In the genomic region with DNA sequence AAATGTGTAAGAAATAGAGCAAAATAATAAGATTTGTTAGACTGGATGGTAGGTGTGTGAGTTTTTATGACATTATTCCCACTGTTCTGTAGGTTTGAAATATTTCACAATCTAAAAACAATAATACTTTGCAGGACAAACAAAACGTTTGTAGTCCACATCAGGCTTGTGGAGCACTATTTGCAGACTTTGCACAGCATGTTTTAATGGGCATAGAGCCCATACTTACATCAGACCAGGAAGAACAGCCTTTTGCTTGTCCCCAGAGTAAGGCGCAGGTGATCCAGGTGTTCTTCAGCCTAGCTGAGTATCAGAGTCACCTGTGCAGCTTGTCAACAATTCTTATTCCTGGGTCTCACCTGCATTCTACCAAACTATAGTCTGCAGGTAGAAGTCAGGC, we compare ENCODE assay signal across 18 cellular contexts. TPM values are rescaled to one million over a fixed set of nuclear protein-coding genes. Genes with fewer than 3 reads are reported as not detected.
DNase-seq lines count a peak whose midpoint lies in the region; ATAC-seq and TF ChIP-seq lines count a peak whose summit lies in the region.
"Had no signal": no experiment of that assay in that cellular context is flagged by ENCODE, and none has a peak within 500 bp of the region (broad histone marks: within the 10 kb centered on the region; RNA-seq: fewer than 3 reads in every experiment).

No MANE protein-coding gene starts in this region.

- H3K79me1 ChIP-seq in mesendoderm (ENCODE audit: low read length), result no peaks in the 10 kb centered on the region

- peak; percentile 65 for ATAC-seq in lung (ENCODE audit: insufficient read depth, low FRiP score)
- ATAC-seq: activated CD8-positive, alpha-beta memory T cell treated with anti-CD3 and anti-CD28 coated beads, Interleukin-2, amount 10 ng/mL, durations not matched to agents 7 days and 5 days; activated T-cell treated with anti-CD3 and anti-CD28 coated beads, Interleukin-2, amount 50 U/mL, for 72 hours; HCT116 had no signal

- peak; percentile 87 for DNase-seq in NCI-H2029 (lab: John Stamatoyannopoulos, UW)
- peak; percentile 22 for DNase-seq in cerebellar cortex (ENCODE audit: low spot score)
- peak; percentile 43 for DNase-seq in lung (ENCODE audit: low spot score)
- DNase-seq in stimulated activated naive CD4-positive, alpha-beta T cell (lab: John Stamatoyannopoulos, UW), result no peak
- DNase-seq in mesendoderm, result no peak
- no peak for DNase-seq in midbrain (lab: John Stamatoyannopoulos, UW)
- DNase-seq in NCI-H2081 treated with DMSO at 0.1 percent for 48 hours (lab: John Stamatoyannopoulos, UW), result no peak
- DNase-seq: activated CD4-positive, alpha-beta T cell treated with anti-CD3 and anti-CD28 coated beads, Interleukin-2, amount 10 ng/mL, durations not matched to agents 7 days and 5 days; activated CD8-positive, alpha-beta memory T cell treated with anti-CD3 and anti-CD28 coated beads, Interleukin-2, amount 10 ng/mL, durations not matched to agents 7 days and 5 days; activated T-cell treated with anti-CD3 and anti-CD28 coated beads, Interleukin-2, amount 50 U/mL, for 72 hours; Caco-2; dermis blood vessel endothelial cell; islet precursor cell; mammary epithelial cell; occipital lobe had no signal

- H3K9ac ChIP-seq in mesendoderm (ENCODE audit: low read length), result no peak overlapping the region

- no peak overlapping the region for H4K8ac ChIP-seq in mesendoderm (ENCODE audit: low read depth, low read length)

- 46 to 67% methylated on average over 2 of the region's 2 CpGs for WGBS in lung, 2 donors
- WGBS in mesendoderm (ENCODE audit: extremely low coverage, insufficient coverage, low lambda C conversion rate), result no CpG with 5 or more reads among the region's 2 CpGs

- H3K9me3 ChIP-seq in lung (ENCODE audit: control insufficient read depth in 2 of 2, insufficient read depth in 1 of 2, low read length in 1 of 2), result peaks cover 0 to 6% of the 10 kb centered on the region in 2 donors
- H3K9me3 ChIP-seq: Caco-2 had no signal

- H4K5ac ChIP-seq in mesendoderm (ENCODE audit: low read length), result no peak overlapping the region

- no peaks in the 10 kb centered on the region for H3K79me2 ChIP-seq in mesendoderm (ENCODE audit: control insufficient read depth, insufficient read depth, low read length)

- no peak overlapping the region for H2AK5ac ChIP-seq in mesendoderm (ENCODE audit: low read length)

- H3K36me3 ChIP-seq in lung (ENCODE audit: control insufficient read depth in 2 of 2, insufficient read depth in 2 of 2, low read length in 2 of 2), result no peaks in the 10 kb centered on the region
- no peaks in the 10 kb centered on the region for H3K36me3 ChIP-seq in mesendoderm (ENCODE audit: control insufficient read depth, insufficient read depth, low read length)
- H3K36me3 ChIP-seq: suprapubic skin had no signal

- no peak overlapping the region for H3K4me2 ChIP-seq in mesendoderm (ENCODE audit: low read length)

- H3K4me3 ChIP-seq in lung, result no peak overlapping the region
- H3K4me3 ChIP-seq in mesendoderm (ENCODE audit: low read length), result no peak overlapping the region
- H3K4me3 ChIP-seq: suprapubic skin had no signal

- H2BK120ac ChIP-seq in mesendoderm (ENCODE audit: low read depth, low read length), result no peak overlapping the region

- no peak overlapping the region for H3K4ac ChIP-seq in mesendoderm (ENCODE audit: low read depth, low read length)

- TF ChIP-seq CTCF in C4-2B (conservative IDR thresholded peaks at IDR 0.05) (no peak), lung (IDR thresholded peaks at IDR 0.05; ENCODE audit: control extremely low read depth, extremely low read depth) (no peak)

- peaks cover 0 to 2% of the 10 kb centered on the region in 2 donors for H3K4me1 ChIP-seq in lung (ENCODE audit: control insufficient read depth in 2 of 2, insufficient read depth in 2 of 2, low read length in 2 of 2)
- H3K4me1 ChIP-seq in mesendoderm (ENCODE audit: control insufficient read depth, low read depth, low read length), result no peaks in the 10 kb centered on the region
- H3K4me1 ChIP-seq: suprapubic skin had no signal

- no peak overlapping the region for H2BK5ac ChIP-seq in mesendoderm (ENCODE audit: low read length)

- no peak overlapping the region for H3K56ac ChIP-seq in mesendoderm (ENCODE audit: low read length)

- H3K18ac ChIP-seq in mesendoderm (ENCODE audit: low read length), result no peak overlapping the region

- H3K23ac ChIP-seq in mesendoderm (ENCODE audit: low read length), result no peak overlapping the region

- peak overlapping the region; percentile 68; the same call in 1 of the 2 replicates for H3K27ac ChIP-seq in C4-2B
- H3K27ac ChIP-seq in lung (ENCODE audit: low read depth in 1 of 2, low read length in 1 of 2), result no peak overlapping the region
- H3K27ac ChIP-seq in mesendoderm (ENCODE audit: low read depth, low read length), result no peak overlapping the region
- H3K27ac ChIP-seq: suprapubic skin had no signal

- no peaks in the 10 kb centered on the region for H3K27me3 ChIP-seq in lung (ENCODE audit: control insufficient read depth, insufficient read depth)
- no peaks in the 10 kb centered on the region for H3K27me3 ChIP-seq in mesendoderm (ENCODE audit: insufficient read depth, low read length, poor library complexity)
- H3K27me3 ChIP-seq: suprapubic skin had no signal

- H2BK15ac ChIP-seq in mesendoderm (replicated peaks; ENCODE audit: low read depth), result no peak overlapping the region

RNA-seq across cellular contexts. Expression of a gene that starts 9.1 kb away (rescaled TPM):
- 10 to 100 TPM; 13.8 to 18.7 TPM for total RNA-seq in lung
- 1 to 10 TPM; 8.5 to 8.6 TPM for polyA plus RNA-seq in lung
- polyA plus RNA-seq in mesendoderm (2013, experiment 1 of 2), result 20.4 TPM
- 21.2 TPM for polyA plus RNA-seq in mesendoderm (2013, experiment 2 of 2)

Comparison
In these comparisons a context has a peak if more than half of its experiments do, and no peak if none do; other contexts are left out.
1. DNase-seq: peak in NCI-H2029 (single experiment), cerebellar cortex (single experiment) and lung (single experiment); none in stimulated activated naive CD4-positive, alpha-beta T cell (0 of 6), mesendoderm (single experiment), midbrain (single experiment) and NCI-H2081 treated with DMSO at 0.1 percent for 48 hours (single experiment).